ENCODE assay signal across 10 cellular contexts in genomic region chr9:3794005-3794404, GRCh38.
DNase-seq lines count a peak whose midpoint lies in the region; ATAC-seq, FAIRE-seq and TF ChIP-seq lines count a peak whose summit lies in the region.
"Had no signal": no experiment of that assay in that cellular context is flagged by ENCODE, and none has a peak within 500 bp of the region (broad histone marks: within the 10 kb centered on the region; RNA-seq: fewer than 3 reads in every experiment).

No MANE protein-coding gene starts in this region.

- peak overlapping the region; percentile 55 for H4K91ac ChIP-seq in trophoblast cell (ENCODE audit: low read depth, low read length)

- TF ChIP-seq CTCF in tibial nerve (IDR thresholded peaks at IDR 0.05) (no peak), right atrium auricular region (IDR thresholded peaks at IDR 0.05) (no peak)

- TF ChIP-seq POLR2A in H54 (IDR thresholded peaks at IDR 0.05; ENCODE audit: low read depth, low read length) (no peak), tibial nerve (IDR thresholded peaks at IDR 0.05) (no peak)

- peak; percentile 41 for FAIRE-seq in H54 (lab: Jason Lieb, UNC)

- H3K4me3 ChIP-seq in trophoblast cell (ENCODE audit: low read depth, low read length) (no peak overlapping the region), tibial nerve (no peak overlapping the region), right atrium auricular region (no peak overlapping the region)

- H3K14ac ChIP-seq in trophoblast cell (ENCODE audit: low read length) = peak overlapping the region; percentile 44

- no peaks in the 10 kb centered on the region for H3K27me3 ChIP-seq in trophoblast cell (ENCODE audit: insufficient read depth, low read length)
- H3K27me3 ChIP-seq in tibial nerve = no peaks in the 10 kb centered on the region
- H3K27me3 ChIP-seq in right atrium auricular region = no peaks in the 10 kb centered on the region

- no peak for TF ChIP-seq EP300 in tibial nerve (IDR thresholded peaks at IDR 0.05)

- H4K12ac ChIP-seq in trophoblast cell (ENCODE audit: low read depth, low read length) = peak overlapping the region; percentile 54

- H3K4me1 ChIP-seq in trophoblast cell (ENCODE audit: control insufficient read depth in 1 of 2, insufficient read depth in 2 of 2, low read length in 2 of 2) (peaks cover 0 to 3% of the 10 kb centered on the region in 2 experiments), tibial nerve (peaks cover 0 to 14% (median 0%) of the 10 kb centered on the region in 4 donors), right atrium auricular region (no peaks in the 10 kb centered on the region)

- no peak for ATAC-seq in GM21381 (IDR thresholded peaks at IDR 0.05; ENCODE audit: unreplicated experiment)

- peak overlapping the region; percentile 31 for H3K4me2 ChIP-seq in trophoblast cell (ENCODE audit: low read length)

- no peak overlapping the region for H3K18ac ChIP-seq in trophoblast cell (ENCODE audit: low read length)

- no peak overlapping the region for H2BK120ac ChIP-seq in trophoblast cell (ENCODE audit: insufficient read depth, low read length, poor library complexity)

- H2AK5ac ChIP-seq in trophoblast cell (ENCODE audit: low read length) = no peak overlapping the region

- peak overlapping the region; percentile 29 for H4K8ac ChIP-seq in trophoblast cell (ENCODE audit: low read depth, low read length)

- no peak for DNase-seq in H54 (ENCODE audit: insufficient read length, low spot score)
- DNase-seq in NCI-H526 (lab: John Stamatoyannopoulos, UW) = peak; percentile 26 to 43
- DNase-seq in epithelial cell of prostate (ENCODE audit: low read depth, low spot score) = no peak
- DNase-seq in trophoblast cell = peak in 1 of 2 donors; percentile 7
- DNase-seq in tibial nerve (ENCODE audit: low spot score in 2 of 2) = no peak
- DNase-seq in NOMO-1 (lab: John Stamatoyannopoulos, UW; ENCODE audit: unreplicated experiment in 2 of 2) = no peak
- DNase-seq in right atrium auricular region (ENCODE audit: low spot score) = no peak
- DNase-seq: activated CD4-positive, alpha-beta T cell treated with anti-CD3 and anti-CD28 coated beads, Interleukin-2, amount 50 U/mL, for 48 hours; GDM1 had no signal

- H3K9ac ChIP-seq in trophoblast cell (ENCODE audit: low read length) = no peak overlapping the region

- peak overlapping the region; percentile 71 for H2AFZ ChIP-seq in trophoblast cell (ENCODE audit: insufficient read depth, low read length, poor library complexity)

- H3K27ac ChIP-seq in epithelial cell of prostate = peak overlapping the region; percentile 14
- peak overlapping the region; percentile 72 for H3K27ac ChIP-seq in trophoblast cell (ENCODE audit: low read depth, low read length)
- H3K27ac ChIP-seq in tibial nerve = peak overlapping the region in 1 of 4 donors; percentile 40
- no peak overlapping the region for H3K27ac ChIP-seq in right atrium auricular region

- WGBS in trophoblast cell (ENCODE audit: extremely low coverage, insufficient coverage, insufficient read length) = no CpG with 5 or more reads among the region's 6 CpGs
- WGBS in tibial nerve, 2 donors = 11 to 12% methylated on average over 6 of the region's 6 CpGs

- no peak overlapping the region for H3K4ac ChIP-seq in trophoblast cell (ENCODE audit: low read depth, low read length)

- H2BK12ac ChIP-seq in trophoblast cell (ENCODE audit: low read length) = peak overlapping the region; percentile 22

- H3K23ac ChIP-seq in trophoblast cell (ENCODE audit: low read length) = no peak overlapping the region

- H3K36me3 ChIP-seq in trophoblast cell (ENCODE audit: control insufficient read depth in 1 of 2, insufficient read depth in 2 of 2, low read length in 2 of 2) (no peaks in the 10 kb centered on the region), tibial nerve (no peaks in the 10 kb centered on the region), right atrium auricular region (no peaks in the 10 kb centered on the region)

- peaks cover 4% of the 10 kb centered on the region for H3K79me1 ChIP-seq in trophoblast cell (ENCODE audit: low read length)

- H3K9me3 ChIP-seq in trophoblast cell (ENCODE audit: insufficient read depth, low read depth, low read length) (peaks cover 2% of the 10 kb centered on the region), tibial nerve (no peaks in the 10 kb centered on the region), right atrium auricular region (no peaks in the 10 kb centered on the region)

- H3K79me2 ChIP-seq in trophoblast cell (ENCODE audit: control insufficient read depth, insufficient read depth, low read length, poor library complexity) = no peaks in the 10 kb centered on the region

- peak overlapping the region; percentile 31 for H2BK5ac ChIP-seq in trophoblast cell (ENCODE audit: low read depth, low read length, poor library complexity)

Comparison
In these comparisons a context has a peak if more than half of its experiments do, and no peak if none do; other contexts are left out.
1. DNase-seq: peak in NCI-H526 (2 of 2); none in H54 (single experiment), epithelial cell of prostate (single experiment), tibial nerve (0 of 2), NOMO-1 (0 of 2) and right atrium auricular region (single experiment).
2. H3K27ac ChIP-seq: peak in epithelial cell of prostate (single experiment) and trophoblast cell (single experiment); none in right atrium auricular region (0 of 2).